ENCODE assay signal across 9 cellular contexts in genomic region chr2:98769784-98770183, GRCh38. TPM values are rescaled to one million over a fixed set of nuclear protein-coding genes. Genes with fewer than 3 reads are reported as not detected.
DNase-seq lines count a peak whose midpoint lies in the region; ATAC-seq and TF ChIP-seq lines count a peak whose summit lies in the region.
"Had no signal": no experiment of that assay in that cellular context is flagged by ENCODE, and none has a peak within 500 bp of the region (broad histone marks: within the 10 kb centered on the region; RNA-seq: fewer than 3 reads in every experiment).

No MANE protein-coding gene starts in this region.

- H3K4me3 ChIP-seq in duodenal mucosa (ENCODE audit: low read depth in 1 of 2, low read length in 2 of 2), result peak overlapping the region; percentile 43 to 45
- H3K4me3 ChIP-seq in upper lobe of right lung, result no peak overlapping the region
- no peak overlapping the region for H3K4me3 ChIP-seq in lower lobe of right lung

- intact Hi-C loops in upper lobe of right lung (cut with DNase I) (no loop called here), lower lobe of right lung (cut with DNase I) (no loop called here)

- DNase-seq in stimulated activated CD4-positive, alpha-beta T cell treated with anti-CD3 and anti-CD28 coated beads, Interleukin-2, amount 100 ng/mL, for 4 hours (ENCODE audit: low read depth), result peak; percentile 9
- DNase-seq in stimulated activated CD4-positive, alpha-beta T cell treated with anti-CD3 and anti-CD28 coated beads, Interleukin-1b, Interleukin-23, amount 100 ng/mL, for 48 hours, result no peak
- DNase-seq in SHP77 treated with DMSO at 0.1 percent for 48 hours (lab: John Stamatoyannopoulos, UW) (peak; percentile 98), upper lobe of right lung (no peak), lower lobe of right lung (no peak), glomerular visceral epithelial cell (ENCODE audit: extremely low spot score) (no peak)
- DNase-seq: AML-193 had no signal

- TF ChIP-seq CTCF in upper lobe of right lung (IDR thresholded peaks at IDR 0.05), result no peak
- no peak for TF ChIP-seq CTCF in lower lobe of right lung (IDR thresholded peaks at IDR 0.05)

- ATAC-seq in upper lobe of right lung, result no peak
- no peak for ATAC-seq in lower lobe of right lung
- ATAC-seq in HG02973 (IDR thresholded peaks at IDR 0.05; ENCODE audit: unreplicated experiment), result no peak

- H3K27me3 ChIP-seq in duodenal mucosa (ENCODE audit: control insufficient read depth in 1 of 2, insufficient read depth in 2 of 2, low read length in 2 of 2) (no peaks in the 10 kb centered on the region), upper lobe of right lung (no peaks in the 10 kb centered on the region), lower lobe of right lung (ENCODE audit: low read depth) (no peaks in the 10 kb centered on the region)

- H3K27ac ChIP-seq in duodenal mucosa (ENCODE audit: low read depth, low read length) (no peak overlapping the region), upper lobe of right lung (peak overlapping the region; percentile 20), lower lobe of right lung (no peak overlapping the region)

- H3K9me3 ChIP-seq in duodenal mucosa (ENCODE audit: control insufficient read depth in 1 of 2, low read length in 2 of 2) (no peaks in the 10 kb centered on the region), upper lobe of right lung (no peaks in the 10 kb centered on the region), lower lobe of right lung (no peaks in the 10 kb centered on the region)

- no peak overlapping the region for H3K9ac ChIP-seq in duodenal mucosa (ENCODE audit: low read depth in 1 of 2, low read length in 2 of 2)

- peaks cover 36 to 49% of the 10 kb centered on the region in 2 donors for H3K4me1 ChIP-seq in duodenal mucosa (ENCODE audit: control insufficient read depth in 1 of 2, insufficient read depth in 2 of 2, low read length in 2 of 2)
- peaks cover 36% of the 10 kb centered on the region for H3K4me1 ChIP-seq in upper lobe of right lung
- H3K4me1 ChIP-seq in lower lobe of right lung, result peaks cover 40% of the 10 kb centered on the region

- no peaks in the 10 kb centered on the region for H3K36me3 ChIP-seq in duodenal mucosa (ENCODE audit: control insufficient read depth in 1 of 2, insufficient read depth in 2 of 2, low read length in 2 of 2)
- H3K36me3 ChIP-seq in upper lobe of right lung, result no peaks in the 10 kb centered on the region
- H3K36me3 ChIP-seq in lower lobe of right lung, result no peaks in the 10 kb centered on the region

RNA-seq across cellular contexts. Expression of gene MGAT4A, which starts 38.9 kb away (rescaled TPM):
- total RNA-seq in upper lobe of right lung (85.8 TPM), lower lobe of right lung (82.0 TPM)

Comparison
In these comparisons a context has a peak if more than half of its experiments do, and no peak if none do; other contexts are left out.
1. DNase-seq: peak in stimulated activated CD4-positive, alpha-beta T cell treated with anti-CD3 and anti-CD28 coated beads, Interleukin-2, amount 100 ng/mL, for 4 hours (single experiment) and SHP77 treated with DMSO at 0.1 percent for 48 hours (single experiment); none in stimulated activated CD4-positive, alpha-beta T cell treated with anti-CD3 and anti-CD28 coated beads, Interleukin-1b, Interleukin-23, amount 100 ng/mL, for 48 hours (single experiment), upper lobe of right lung (single experiment), lower lobe of right lung (single experiment) and glomerular visceral epithelial cell (single experiment).
2. H3K4me3 ChIP-seq: peak in duodenal mucosa (2 of 2); none in upper lobe of right lung (single experiment) and lower lobe of right lung (single experiment).